34 cellular contexts compared by ENCODE assay signal in the genomic region with DNA sequence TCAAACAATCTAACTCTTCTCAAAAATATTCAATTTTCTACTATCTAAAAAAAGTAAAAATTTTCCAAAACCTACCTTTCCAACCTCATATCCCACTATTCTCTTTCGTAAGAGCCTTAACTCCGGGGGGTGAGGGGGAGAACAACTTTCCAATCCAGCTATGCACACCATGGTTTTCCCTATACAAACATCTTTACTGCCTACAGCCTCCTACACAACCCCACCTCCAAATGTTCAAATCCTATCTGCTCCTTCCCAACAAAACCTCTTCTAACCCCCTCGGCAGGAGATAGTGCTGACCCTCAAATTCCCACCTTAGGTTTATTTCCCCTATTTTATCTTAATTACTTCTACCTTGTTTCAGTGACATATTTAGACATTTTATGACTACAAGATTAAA.
"Had no signal": no experiment of that assay in that cellular context is flagged by ENCODE, and none has a peak within 500 bp of the region (broad histone marks: within the 10 kb centered on the region; RNA-seq: fewer than 3 reads in every experiment).

No MANE protein-coding gene starts in this region.

- ATAC-seq: activated CD4-positive, alpha-beta T cell treated with anti-CD3 and anti-CD28 coated beads for 36 hours; activated naive CD8-positive, alpha-beta T cell treated with anti-CD3 and anti-CD28 coated beads, Interleukin-2, amount 50 U/mL, for 24 hours; body of pancreas; foreskin keratinocyte; gastroesophageal sphincter; T-helper 17 cell had no signal

- H3K27me3 Mint-ChIP-seq: activated CD4-positive, alpha-beta memory T cell treated with anti-CD3 and anti-CD28 coated beads, Interleukin-2, amount 10 ng/mL, durations not matched to agents 7 days and 5 days; activated CD4-positive, alpha-beta T cell treated with anti-CD3 and anti-CD28 coated beads for 36 hours; activated CD4-positive, alpha-beta T cell treated with anti-CD3 and anti-CD28 coated beads, Interleukin-2, amount 10 ng/mL, durations not matched to agents 24 days and 14 days; activated naive CD4-positive, alpha-beta T cell treated with anti-CD3 and anti-CD28 coated beads, Interleukin-2, amount 50 U/mL, for 24 hours; activated naive CD8-positive, alpha-beta T cell treated with anti-CD3 and anti-CD28 coated beads for 36 hours; activated naive CD8-positive, alpha-beta T cell treated with anti-CD3 and anti-CD28 coated beads, Interleukin-2, amount 50 U/mL, for 24 hours; dendritic cell treated with granulocyte-macrophage colony-stimulating factor and Interleukin-4, amounts not matched to agents 40 ng/mL and 50 ng/mL, for 4 days; T-helper 17 cell had no signal

- H3K27ac Mint-ChIP-seq: activated CD4-positive, alpha-beta memory T cell treated with anti-CD3 and anti-CD28 coated beads, Interleukin-2, amount 10 ng/mL, durations not matched to agents 7 days and 5 days; activated CD4-positive, alpha-beta T cell treated with anti-CD3 and anti-CD28 coated beads for 36 hours; activated CD4-positive, alpha-beta T cell treated with anti-CD3 and anti-CD28 coated beads, Interleukin-2, amount 10 ng/mL, durations not matched to agents 24 days and 14 days; activated naive CD4-positive, alpha-beta T cell treated with anti-CD3 and anti-CD28 coated beads for 36 hours; activated naive CD4-positive, alpha-beta T cell treated with anti-CD3 and anti-CD28 coated beads, Interleukin-2, amount 50 U/mL, for 24 hours; activated naive CD8-positive, alpha-beta T cell treated with anti-CD3 and anti-CD28 coated beads for 36 hours; activated naive CD8-positive, alpha-beta T cell treated with anti-CD3 and anti-CD28 coated beads, Interleukin-2, amount 50 U/mL, for 24 hours; activated T-helper 1 cell treated with anti-CD3 and anti-CD28 coated beads, Interleukin-12 subunit alpha, Interleukin-12 subunit beta, Interleukin-2, Interleukin-4 antibody, amounts not matched to agents 30 ng/mL and 10 ng/mL and 1 ng/mL, durations not matched to agents 14 hours and 24 hours and 36 hours; activated T-helper 2 cell treated with anti-CD3 and anti-CD28 coated beads, Interferon-gamma antibody, Interleukin-2, Interleukin-4, amounts not matched to agents 10 μg/mL and 5 μg/mL and 100 μg/mL, durations not matched to agents 14 hours and 24 hours and 36 hours; dendritic cell treated with granulocyte-macrophage colony-stimulating factor and Interleukin-4, amounts not matched to agents 40 ng/mL and 50 ng/mL, for 4 days; T-helper 17 cell; T-helper 2 cell treated with Interferon-gamma antibody and Interleukin-4, amounts not matched to agents 5 μg/mL and 100 μg/mL, for 36 hours had no signal

- H3K9me3 ChIP-seq: adrenal gland, body of pancreas, esophagus muscularis mucosa, gastroesophageal sphincter had no signal

- DNase-seq: activated CD4-positive, alpha-beta memory T cell treated with anti-CD3 and anti-CD28 coated beads, Interleukin-2, amount 10 ng/mL, durations not matched to agents 7 days and 5 days; activated CD4-positive, alpha-beta T cell treated with anti-CD3 and anti-CD28 coated beads for 36 hours; activated CD4-positive, alpha-beta T cell treated with anti-CD3 and anti-CD28 coated beads, Interleukin-2, amount 10 ng/mL, durations not matched to agents 24 days and 14 days; activated CD4-positive, CD25-positive, alpha-beta regulatory T cell; activated CD4-positive, CD25-positive, alpha-beta regulatory T cell treated with anti-CD3 and anti-CD28 coated beads, Interleukin-2, amount 50 U/mL, for 72 hours; activated CD8-positive, alpha-beta memory T cell treated with anti-CD3 and anti-CD28 coated beads, Interleukin-2, amount 50 U/mL, for 48 hours; activated effector memory CD4-positive, alpha-beta T cell treated with anti-CD3 and anti-CD28 coated beads, Interleukin-2, amount 50 U/mL, for 16 hours; activated naive CD4-positive, alpha-beta T cell treated with anti-CD3 and anti-CD28 coated beads for 36 hours; activated naive CD8-positive, alpha-beta T cell treated with anti-CD3 and anti-CD28 coated beads for 36 hours; activated naive CD8-positive, alpha-beta T cell treated with anti-CD3 and anti-CD28 coated beads, Interleukin-2, amount 50 U/mL, for 24 hours; activated T-cell treated with anti-CD3 and anti-CD28 coated beads for 4 hours; activated T-cell treated with anti-CD3 and anti-CD28 coated beads, Interleukin-2, amount 50 U/mL, for 48 hours; adrenal gland; amygdala; aorta; body of pancreas; central memory CD4-positive, alpha-beta T cell; dorsolateral prefrontal cortex; effector memory CD4-positive, alpha-beta T cell; erythroblast; foreskin keratinocyte; head of caudate nucleus; T-helper 1 cell; T-helper 17 cell; T1000; WERI-Rb-1 had no signal

- H3K4me1 ChIP-seq: adrenal gland, body of pancreas, esophagus muscularis mucosa, foreskin keratinocyte, gastroesophageal sphincter had no signal

- H3K36me3 Mint-ChIP-seq: activated naive CD4-positive, alpha-beta T cell treated with anti-CD3 and anti-CD28 coated beads, Interleukin-2, amount 50 U/mL, for 24 hours; activated naive CD8-positive, alpha-beta T cell treated with anti-CD3 and anti-CD28 coated beads for 36 hours had no signal

- H3K4me3 Mint-ChIP-seq: activated CD4-positive, alpha-beta memory T cell treated with anti-CD3 and anti-CD28 coated beads, Interleukin-2, amount 10 ng/mL, durations not matched to agents 7 days and 5 days; activated CD4-positive, alpha-beta T cell treated with anti-CD3 and anti-CD28 coated beads for 36 hours; activated CD4-positive, alpha-beta T cell treated with anti-CD3 and anti-CD28 coated beads, Interleukin-2, amount 10 ng/mL, durations not matched to agents 24 days and 14 days; activated naive CD4-positive, alpha-beta T cell treated with anti-CD3 and anti-CD28 coated beads for 36 hours; activated naive CD4-positive, alpha-beta T cell treated with anti-CD3 and anti-CD28 coated beads, Interleukin-2, amount 50 U/mL, for 24 hours; activated naive CD8-positive, alpha-beta T cell treated with anti-CD3 and anti-CD28 coated beads for 36 hours; activated naive CD8-positive, alpha-beta T cell treated with anti-CD3 and anti-CD28 coated beads, Interleukin-2, amount 50 U/mL, for 24 hours; activated T-helper 1 cell treated with anti-CD3 and anti-CD28 coated beads, Interleukin-12 subunit alpha, Interleukin-12 subunit beta, Interleukin-2, Interleukin-4 antibody, amounts not matched to agents 30 ng/mL and 10 ng/mL and 1 ng/mL, durations not matched to agents 14 hours and 24 hours and 36 hours; dendritic cell treated with granulocyte-macrophage colony-stimulating factor and Interleukin-4, amounts not matched to agents 40 ng/mL and 50 ng/mL, for 4 days; T-helper 17 cell; T-helper 2 cell treated with Interferon-gamma antibody and Interleukin-4, amounts not matched to agents 5 μg/mL and 100 μg/mL, for 36 hours had no signal

- H3K36me3 ChIP-seq: adrenal gland, esophagus muscularis mucosa, gastroesophageal sphincter, WERI-Rb-1 had no signal

- H3K27me3 ChIP-seq: adrenal gland, body of pancreas, dorsolateral prefrontal cortex, esophagus muscularis mucosa, foreskin keratinocyte, gastroesophageal sphincter had no signal

- H3K27ac ChIP-seq: adrenal gland, body of pancreas, coronary artery, dorsolateral prefrontal cortex, esophagus muscularis mucosa, foreskin keratinocyte, gastroesophageal sphincter, WERI-Rb-1 had no signal

- H3K4me3 ChIP-seq: adrenal gland, body of pancreas, coronary artery, dorsolateral prefrontal cortex, esophagus muscularis mucosa, gastroesophageal sphincter had no signal

- H3K9me3 Mint-ChIP-seq: activated CD4-positive, alpha-beta memory T cell treated with anti-CD3 and anti-CD28 coated beads, Interleukin-2, amount 10 ng/mL, durations not matched to agents 7 days and 5 days; activated CD4-positive, alpha-beta T cell treated with anti-CD3 and anti-CD28 coated beads, Interleukin-2, amount 10 ng/mL, durations not matched to agents 24 days and 14 days; activated naive CD4-positive, alpha-beta T cell treated with anti-CD3 and anti-CD28 coated beads for 36 hours; activated naive CD4-positive, alpha-beta T cell treated with anti-CD3 and anti-CD28 coated beads, Interleukin-2, amount 50 U/mL, for 24 hours; activated naive CD8-positive, alpha-beta T cell treated with anti-CD3 and anti-CD28 coated beads for 36 hours; activated naive CD8-positive, alpha-beta T cell treated with anti-CD3 and anti-CD28 coated beads, Interleukin-2, amount 50 U/mL, for 24 hours; activated T-helper 1 cell treated with anti-CD3 and anti-CD28 coated beads, Interleukin-12 subunit alpha, Interleukin-12 subunit beta, Interleukin-2, Interleukin-4 antibody, amounts not matched to agents 30 ng/mL and 10 ng/mL and 1 ng/mL, durations not matched to agents 14 hours and 24 hours and 36 hours; activated T-helper 2 cell treated with anti-CD3 and anti-CD28 coated beads, Interferon-gamma antibody, Interleukin-2, Interleukin-4, amounts not matched to agents 10 μg/mL and 5 μg/mL and 100 μg/mL, durations not matched to agents 14 hours and 24 hours and 36 hours; dendritic cell treated with granulocyte-macrophage colony-stimulating factor and Interleukin-4, amounts not matched to agents 40 ng/mL and 50 ng/mL, for 4 days; T-helper 2 cell treated with Interferon-gamma antibody and Interleukin-4, amounts not matched to agents 5 μg/mL and 100 μg/mL, for 36 hours had no signal

- H3K4me1 Mint-ChIP-seq: activated CD4-positive, alpha-beta memory T cell treated with anti-CD3 and anti-CD28 coated beads, Interleukin-2, amount 10 ng/mL, durations not matched to agents 7 days and 5 days; activated naive CD4-positive, alpha-beta T cell treated with anti-CD3 and anti-CD28 coated beads, Interleukin-2, amount 50 U/mL, for 24 hours; activated naive CD8-positive, alpha-beta T cell treated with anti-CD3 and anti-CD28 coated beads, Interleukin-2, amount 50 U/mL, for 24 hours; T-helper 17 cell had no signal
